1 cellular context compared by ENCODE assay signal in genomic region chr13:99335603-99336002, GRCh38.
TF ChIP-seq lines count a peak whose summit lies in the region.

No MANE protein-coding gene starts in this region.

TF ChIP-seq in GM12878, 131 proteins besides CTCF, POLR2A, EP300 and RAD21 (continued from another document):
- peak; percentile 26 for TF ChIP-seq SKIL (IDR thresholded peaks at IDR 0.05; ENCODE audit: low read depth, poor library complexity, severe bottlenecking)
- peak; percentile 86 for TF ChIP-seq IKZF1 (conservative IDR thresholded peaks at IDR 0.05)
- TF ChIP-seq POU2F2 (IDR thresholded peaks at IDR 0.05; ENCODE audit: borderline replicate concordance, low read depth, low read length): 0 out of 3 replicates have a peak, but pooled peaks have one; percentile 27
- peak; percentile 83 for TF ChIP-seq BCL3 (IDR thresholded peaks at IDR 0.05; ENCODE audit: borderline replicate concordance, insufficient read depth, low read depth, low read length, poor library complexity, severe bottlenecking)
- TF ChIP-seq MXI1 (IDR thresholded peaks at IDR 0.05; ENCODE audit: low read depth, low read length): no peak
- TF ChIP-seq, protein P1, sequence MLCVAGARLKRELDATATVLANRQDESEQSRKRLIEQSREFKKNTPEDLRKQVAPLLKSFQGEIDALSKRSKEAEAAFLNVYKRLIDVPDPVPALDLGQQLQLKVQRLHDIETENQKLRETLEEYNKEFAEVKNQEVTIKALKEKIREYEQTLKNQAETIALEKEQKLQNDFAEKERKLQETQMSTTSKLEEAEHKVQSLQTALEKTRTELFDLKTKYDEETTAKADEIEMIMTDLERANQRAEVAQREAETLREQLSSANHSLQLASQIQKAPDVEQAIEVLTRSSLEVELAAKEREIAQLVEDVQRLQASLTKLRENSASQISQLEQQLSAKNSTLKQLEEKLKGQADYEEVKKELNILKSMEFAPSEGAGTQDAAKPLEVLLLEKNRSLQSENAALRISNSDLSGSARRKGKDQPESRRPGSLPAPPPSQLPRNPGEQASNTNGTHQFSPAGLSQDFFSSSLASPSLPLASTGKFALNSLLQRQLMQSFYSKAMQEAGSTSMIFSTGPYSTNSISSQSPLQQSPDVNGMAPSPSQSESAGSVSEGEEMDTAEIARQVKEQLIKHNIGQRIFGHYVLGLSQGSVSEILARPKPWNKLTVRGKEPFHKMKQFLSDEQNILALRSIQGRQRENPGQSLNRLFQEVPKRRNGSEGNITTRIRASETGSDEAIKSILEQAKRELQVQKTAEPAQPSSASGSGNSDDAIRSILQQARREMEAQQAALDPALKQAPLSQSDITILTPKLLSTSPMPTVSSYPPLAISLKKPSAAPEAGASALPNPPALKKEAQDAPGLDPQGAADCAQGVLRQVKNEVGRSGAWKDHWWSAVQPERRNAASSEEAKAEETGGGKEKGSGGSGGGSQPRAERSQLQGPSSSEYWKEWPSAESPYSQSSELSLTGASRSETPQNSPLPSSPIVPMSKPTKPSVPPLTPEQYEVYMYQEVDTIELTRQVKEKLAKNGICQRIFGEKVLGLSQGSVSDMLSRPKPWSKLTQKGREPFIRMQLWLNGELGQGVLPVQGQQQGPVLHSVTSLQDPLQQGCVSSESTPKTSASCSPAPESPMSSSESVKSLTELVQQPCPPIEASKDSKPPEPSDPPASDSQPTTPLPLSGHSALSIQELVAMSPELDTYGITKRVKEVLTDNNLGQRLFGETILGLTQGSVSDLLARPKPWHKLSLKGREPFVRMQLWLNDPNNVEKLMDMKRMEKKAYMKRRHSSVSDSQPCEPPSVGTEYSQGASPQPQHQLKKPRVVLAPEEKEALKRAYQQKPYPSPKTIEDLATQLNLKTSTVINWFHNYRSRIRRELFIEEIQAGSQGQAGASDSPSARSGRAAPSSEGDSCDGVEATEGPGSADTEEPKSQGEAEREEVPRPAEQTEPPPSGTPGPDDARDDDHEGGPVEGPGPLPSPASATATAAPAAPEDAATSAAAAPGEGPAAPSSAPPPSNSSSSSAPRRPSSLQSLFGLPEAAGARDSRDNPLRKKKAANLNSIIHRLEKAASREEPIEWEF (IDR thresholded peaks at IDR 0.05; ENCODE audit: insufficient replicate concordance, low read depth, low read length): peak; percentile 75
- no peak for TF ChIP-seq POLR2AphosphoS2 (IDR thresholded peaks at IDR 0.05; ENCODE audit: low read depth, low read length)
- TF ChIP-seq SMAD1 (IDR thresholded peaks at IDR 0.05; ENCODE audit: low read depth, partially characterized antibody): peak; percentile 44
- peak; percentile 76; the same call in 1 of the 2 replicates for TF ChIP-seq GATAD2B (conservative IDR thresholded peaks at IDR 0.05; ENCODE audit: low read depth)
- TF ChIP-seq CREM (IDR thresholded peaks at IDR 0.05; ENCODE audit: low read depth): peak; percentile 15; the same call in 1 of the 2 replicates
- no peak for TF ChIP-seq RELA (IDR thresholded peaks at IDR 0.05; ENCODE audit: borderline replicate concordance, partially characterized antibody)
- TF ChIP-seq MEF2A (IDR thresholded peaks at IDR 0.05; ENCODE audit: insufficient read depth, low read depth, low read length): 0 out of 2 replicates have a peak, but pooled peaks have one; percentile 16
- no peak for TF ChIP-seq SMAD5 (IDR thresholded peaks at IDR 0.05; ENCODE audit: low read depth)
- TF ChIP-seq EED (IDR thresholded peaks at IDR 0.05; ENCODE audit: low read depth): peak; percentile 90
- no peak for TF ChIP-seq TCF7 (IDR thresholded peaks at IDR 0.05; ENCODE audit: borderline replicate concordance)
- TF ChIP-seq DPF2 (IDR thresholded peaks at IDR 0.05): peak; percentile 34; the same call in 1 of the 2 replicates
- peak; percentile 50; the same call in 1 of the 2 replicates for TF ChIP-seq FOXM1 (IDR thresholded peaks at IDR 0.05; ENCODE audit: low read depth, low read length)
- TF ChIP-seq RB1 (IDR thresholded peaks at IDR 0.05; ENCODE audit: borderline replicate concordance): peak; percentile 82; the same call in 1 of the 2 replicates
- no peak for TF ChIP-seq SREBF2 (IDR thresholded peaks at IDR 0.05; ENCODE audit: low read length)
- TF ChIP-seq YY1 (IDR thresholded peaks at IDR 0.05; ENCODE audit: low read depth, low read length): peak; percentile 49; the same call in 1 of the 2 replicates
- TF ChIP-seq BRCA1 (IDR thresholded peaks at IDR 0.05; ENCODE audit: low read depth, low read length): no peak
- TF ChIP-seq MEF2B (IDR thresholded peaks at IDR 0.05; ENCODE audit: partially characterized antibody, poor library complexity, severe bottlenecking): peak; percentile 99
- TF ChIP-seq CREB1 (IDR thresholded peaks at IDR 0.05; ENCODE audit: low read depth): no peak
- TF ChIP-seq TCF12 (IDR thresholded peaks at IDR 0.05; ENCODE audit: low read depth, low read length): peak; percentile 81
- TF ChIP-seq RUNX3 (IDR thresholded peaks at IDR 0.05; ENCODE audit: low read length): peak; percentile 49; the same call in 1 of the 2 replicates
- 0 out of 2 replicates have a peak, but pooled peaks have one; percentile 7 for TF ChIP-seq SMARCA5 (IDR thresholded peaks at IDR 0.05)
- no peak for TF ChIP-seq ZZZ3 (IDR thresholded peaks at IDR 0.05; ENCODE audit: control insufficient read depth, insufficient read length, low read depth)
- TF ChIP-seq, protein P2, sequence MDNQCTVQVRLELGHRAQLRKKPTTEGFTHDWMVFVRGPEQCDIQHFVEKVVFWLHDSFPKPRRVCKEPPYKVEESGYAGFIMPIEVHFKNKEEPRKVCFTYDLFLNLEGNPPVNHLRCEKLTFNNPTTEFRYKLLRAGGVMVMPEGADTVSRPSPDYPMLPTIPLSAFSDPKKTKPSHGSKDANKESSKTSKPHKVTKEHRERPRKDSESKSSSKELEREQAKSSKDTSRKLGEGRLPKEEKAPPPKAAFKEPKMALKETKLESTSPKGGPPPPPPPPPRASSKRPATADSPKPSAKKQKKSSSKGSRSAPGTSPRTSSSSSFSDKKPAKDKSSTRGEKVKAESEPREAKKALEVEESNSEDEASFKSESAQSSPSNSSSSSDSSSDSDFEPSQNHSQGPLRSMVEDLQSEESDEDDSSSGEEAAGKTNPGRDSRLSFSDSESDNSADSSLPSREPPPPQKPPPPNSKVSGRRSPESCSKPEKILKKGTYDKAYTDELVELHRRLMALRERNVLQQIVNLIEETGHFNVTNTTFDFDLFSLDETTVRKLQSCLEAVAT (IDR thresholded peaks at IDR 0.05): peak; percentile 71; the same call in 1 of the 2 replicates
- TF ChIP-seq, protein P3, sequence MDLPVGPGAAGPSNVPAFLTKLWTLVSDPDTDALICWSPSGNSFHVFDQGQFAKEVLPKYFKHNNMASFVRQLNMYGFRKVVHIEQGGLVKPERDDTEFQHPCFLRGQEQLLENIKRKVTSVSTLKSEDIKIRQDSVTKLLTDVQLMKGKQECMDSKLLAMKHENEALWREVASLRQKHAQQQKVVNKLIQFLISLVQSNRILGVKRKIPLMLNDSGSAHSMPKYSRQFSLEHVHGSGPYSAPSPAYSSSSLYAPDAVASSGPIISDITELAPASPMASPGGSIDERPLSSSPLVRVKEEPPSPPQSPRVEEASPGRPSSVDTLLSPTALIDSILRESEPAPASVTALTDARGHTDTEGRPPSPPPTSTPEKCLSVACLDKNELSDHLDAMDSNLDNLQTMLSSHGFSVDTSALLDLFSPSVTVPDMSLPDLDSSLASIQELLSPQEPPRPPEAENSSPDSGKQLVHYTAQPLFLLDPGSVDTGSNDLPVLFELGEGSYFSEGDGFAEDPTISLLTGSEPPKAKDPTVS (IDR thresholded peaks at IDR 0.05; ENCODE audit: low read depth, low read length): no peak
- 0 out of 2 replicates have a peak, but pooled peaks have one; percentile 3 for TF ChIP-seq RAD51 (IDR thresholded peaks at IDR 0.05)
- peak; percentile 73 for TF ChIP-seq ATF2 (IDR thresholded peaks at IDR 0.05; ENCODE audit: low read length)
- no peak for TF ChIP-seq ESRRA (IDR thresholded peaks at IDR 0.05; ENCODE audit: low read length)
- peak; percentile 45; the same call in 1 of the 2 replicates for TF ChIP-seq NFIC (IDR thresholded peaks at IDR 0.05; ENCODE audit: low read depth, low read length)
- peak; percentile 85 to 88 for TF ChIP-seq IKZF2 (IDR thresholded peaks at IDR 0.05)
- TF ChIP-seq, protein P4, sequence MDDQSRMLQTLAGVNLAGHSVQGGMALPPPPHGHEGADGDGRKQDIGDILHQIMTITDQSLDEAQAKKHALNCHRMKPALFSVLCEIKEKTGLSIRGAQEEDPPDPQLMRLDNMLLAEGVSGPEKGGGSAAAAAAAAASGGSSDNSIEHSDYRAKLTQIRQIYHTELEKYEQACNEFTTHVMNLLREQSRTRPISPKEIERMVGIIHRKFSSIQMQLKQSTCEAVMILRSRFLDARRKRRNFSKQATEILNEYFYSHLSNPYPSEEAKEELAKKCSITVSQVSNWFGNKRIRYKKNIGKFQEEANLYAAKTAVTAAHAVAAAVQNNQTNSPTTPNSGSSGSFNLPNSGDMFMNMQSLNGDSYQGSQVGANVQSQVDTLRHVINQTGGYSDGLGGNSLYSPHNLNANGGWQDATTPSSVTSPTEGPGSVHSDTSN (IDR thresholded peaks at IDR 0.05; ENCODE audit: insufficient replicate concordance, low read depth, low read length): no peak
- peak; percentile 85 for TF ChIP-seq YBX1 (IDR thresholded peaks at IDR 0.05)
- no peak for TF ChIP-seq RFX5 (IDR thresholded peaks at IDR 0.05; ENCODE audit: low read depth, low read length)
- TF ChIP-seq, protein P5, sequence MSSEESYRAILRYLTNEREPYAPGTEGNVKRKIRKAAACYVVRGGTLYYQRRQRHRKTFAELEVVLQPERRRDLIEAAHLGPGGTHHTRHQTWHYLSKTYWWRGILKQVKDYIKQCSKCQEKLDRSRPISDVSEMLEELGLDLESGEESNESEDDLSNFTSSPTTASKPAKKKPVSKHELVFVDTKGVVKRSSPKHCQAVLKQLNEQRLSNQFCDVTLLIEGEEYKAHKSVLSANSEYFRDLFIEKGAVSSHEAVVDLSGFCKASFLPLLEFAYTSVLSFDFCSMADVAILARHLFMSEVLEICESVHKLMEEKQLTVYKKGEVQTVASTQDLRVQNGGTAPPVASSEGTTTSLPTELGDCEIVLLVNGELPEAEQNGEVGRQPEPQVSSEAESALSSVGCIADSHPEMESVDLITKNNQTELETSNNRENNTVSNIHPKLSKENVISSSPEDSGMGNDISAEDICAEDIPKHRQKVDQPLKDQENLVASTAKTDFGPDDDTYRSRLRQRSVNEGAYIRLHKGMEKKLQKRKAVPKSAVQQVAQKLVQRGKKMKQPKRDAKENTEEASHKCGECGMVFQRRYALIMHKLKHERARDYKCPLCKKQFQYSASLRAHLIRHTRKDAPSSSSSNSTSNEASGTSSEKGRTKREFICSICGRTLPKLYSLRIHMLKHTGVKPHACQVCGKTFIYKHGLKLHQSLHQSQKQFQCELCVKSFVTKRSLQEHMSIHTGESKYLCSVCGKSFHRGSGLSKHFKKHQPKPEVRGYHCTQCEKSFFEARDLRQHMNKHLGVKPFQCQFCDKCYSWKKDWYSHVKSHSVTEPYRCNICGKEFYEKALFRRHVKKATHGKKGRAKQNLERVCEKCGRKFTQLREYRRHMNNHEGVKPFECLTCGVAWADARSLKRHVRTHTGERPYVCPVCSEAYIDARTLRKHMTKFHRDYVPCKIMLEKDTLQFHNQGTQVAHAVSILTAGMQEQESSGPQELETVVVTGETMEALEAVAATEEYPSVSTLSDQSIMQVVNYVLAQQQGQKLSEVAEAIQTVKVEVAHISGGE (CRISPR knock-in tag; IDR thresholded peaks at IDR 0.05): no peak
- peak; percentile 48; the same call in 1 of the 2 replicates for TF ChIP-seq BCL11A (IDR thresholded peaks at IDR 0.05; ENCODE audit: low read depth, low read length)
- peak; percentile 73; the same call in 1 of the 2 replicates for TF ChIP-seq SPI1 (IDR thresholded peaks at IDR 0.05; ENCODE audit: borderline replicate concordance, insufficient read depth, low read depth, low read length)
- no peak for TF ChIP-seq IRF4 (IDR thresholded peaks at IDR 0.05; ENCODE audit: low read depth, low read length)
- TF ChIP-seq LARP7 (IDR thresholded peaks at IDR 0.05): no peak
- TF ChIP-seq, protein P6, sequence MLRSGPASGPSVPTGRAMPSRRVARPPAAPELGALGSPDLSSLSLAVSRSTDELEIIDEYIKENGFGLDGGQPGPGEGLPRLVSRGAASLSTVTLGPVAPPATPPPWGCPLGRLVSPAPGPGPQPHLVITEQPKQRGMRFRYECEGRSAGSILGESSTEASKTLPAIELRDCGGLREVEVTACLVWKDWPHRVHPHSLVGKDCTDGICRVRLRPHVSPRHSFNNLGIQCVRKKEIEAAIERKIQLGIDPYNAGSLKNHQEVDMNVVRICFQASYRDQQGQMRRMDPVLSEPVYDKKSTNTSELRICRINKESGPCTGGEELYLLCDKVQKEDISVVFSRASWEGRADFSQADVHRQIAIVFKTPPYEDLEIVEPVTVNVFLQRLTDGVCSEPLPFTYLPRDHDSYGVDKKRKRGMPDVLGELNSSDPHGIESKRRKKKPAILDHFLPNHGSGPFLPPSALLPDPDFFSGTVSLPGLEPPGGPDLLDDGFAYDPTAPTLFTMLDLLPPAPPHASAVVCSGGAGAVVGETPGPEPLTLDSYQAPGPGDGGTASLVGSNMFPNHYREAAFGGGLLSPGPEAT (IDR thresholded peaks at IDR 0.05; ENCODE audit: low read depth): peak; percentile 75
- peak; percentile 79 for TF ChIP-seq NBN (IDR thresholded peaks at IDR 0.05)
